In genomic region chr6:137370871-137371633, GRCh38 we compare ENCODE assay signal across 1 cellular context.
TF ChIP-seq lines count a peak whose summit lies in the region.

No MANE protein-coding gene starts in this region.

TF ChIP-seq in GM12878, 131 proteins besides CTCF, POLR2A, EP300 and RAD21 (continued from another document):
- TF ChIP-seq ELK1 (IDR thresholded peaks at IDR 0.05; ENCODE audit: low read depth, low read length) = no peak
- no peak for TF ChIP-seq SUPT20H (IDR thresholded peaks at IDR 0.05; ENCODE audit: borderline replicate concordance, control insufficient read depth, low read depth, low read length)
- no peak for TF ChIP-seq ZBTB40 (IDR thresholded peaks at IDR 0.05; ENCODE audit: borderline replicate concordance)
- no peak for TF ChIP-seq KDM1A (IDR thresholded peaks at IDR 0.05; ENCODE audit: borderline replicate concordance)
- no peak for TF ChIP-seq USF1 (IDR thresholded peaks at IDR 0.05; ENCODE audit: borderline replicate concordance, extremely low read length, insufficient read depth, low read depth, low read length)
- no peak for TF ChIP-seq ZZZ3 (IDR thresholded peaks at IDR 0.05; ENCODE audit: control insufficient read depth, insufficient read length, low read depth)
- no peak for TF ChIP-seq WRNIP1 (IDR thresholded peaks at IDR 0.05; ENCODE audit: borderline replicate concordance, low read depth, low read length)
- peak; percentile 55 for TF ChIP-seq IKZF1 (conservative IDR thresholded peaks at IDR 0.05)
- no peak for TF ChIP-seq HSF1 (IDR thresholded peaks at IDR 0.05; ENCODE audit: low read depth, low read length)
- peak; percentile 27 for TF ChIP-seq MEF2B (IDR thresholded peaks at IDR 0.05; ENCODE audit: partially characterized antibody, poor library complexity, severe bottlenecking)
- no peak for TF ChIP-seq BMI1 (IDR thresholded peaks at IDR 0.05; ENCODE audit: borderline replicate concordance)
- no peak for TF ChIP-seq RBBP5 (conservative IDR thresholded peaks at IDR 0.05)
- no peak for TF ChIP-seq SRF (IDR thresholded peaks at IDR 0.05; ENCODE audit: low read depth in 2 of 2, low read length in 2 of 2)
- TF ChIP-seq NFIC (IDR thresholded peaks at IDR 0.05; ENCODE audit: low read depth, low read length) = no peak
- no peak for TF ChIP-seq ZBTB11 (CRISPR knock-in tag; IDR thresholded peaks at IDR 0.05)
- no peak for TF ChIP-seq MAX (IDR thresholded peaks at IDR 0.05; ENCODE audit: low read depth, low read length)
- TF ChIP-seq TAF1 (IDR thresholded peaks at IDR 0.05; ENCODE audit: borderline replicate concordance, low read depth, low read length) = no peak
- TF ChIP-seq SPI1 (IDR thresholded peaks at IDR 0.05; ENCODE audit: borderline replicate concordance, insufficient read depth, low read depth, low read length) = peak; percentile 90
- TF ChIP-seq E4F1 (IDR thresholded peaks at IDR 0.05; ENCODE audit: borderline replicate concordance, partially characterized antibody) = no peak
- no peak for TF ChIP-seq HDAC2 (IDR thresholded peaks at IDR 0.05)
- no peak for TF ChIP-seq SMC3 (IDR thresholded peaks at IDR 0.05; ENCODE audit: borderline replicate concordance, low read length)
- no peak for TF ChIP-seq YBX1 (IDR thresholded peaks at IDR 0.05)
- TF ChIP-seq MTA2 (IDR thresholded peaks at IDR 0.05; ENCODE audit: low read depth) = peak; percentile 41; the same call in 1 of the 2 replicates
- peak; percentile 67 for TF ChIP-seq DPF2 (IDR thresholded peaks at IDR 0.05)
- TF ChIP-seq PAX8 (IDR thresholded peaks at IDR 0.05) = no peak
- TF ChIP-seq PRDM15 (CRISPR knock-in tag; IDR thresholded peaks at IDR 0.05) = peak; percentile 73
- TF ChIP-seq KLF5 (IDR thresholded peaks at IDR 0.05; ENCODE audit: partially characterized antibody) = no peak
- no peak for TF ChIP-seq SMAD5 (IDR thresholded peaks at IDR 0.05; ENCODE audit: low read depth)
- no peak for TF ChIP-seq JUND (IDR thresholded peaks at IDR 0.05; ENCODE audit: low read depth, low read length)
- no peak for TF ChIP-seq ZNF274 (IDR thresholded peaks at IDR 0.05; ENCODE audit: insufficient read depth, insufficient read length)
- TF ChIP-seq TBL1XR1 (IDR thresholded peaks at IDR 0.05; ENCODE audit: low read depth, low read length) = no peak
- TF ChIP-seq NR2F1 (conservative IDR thresholded peaks at IDR 0.05) = 0 out of 2 replicates have a peak, but pooled peaks have one; percentile 24
- peak; percentile 73 to 76 for TF ChIP-seq IKZF2 (IDR thresholded peaks at IDR 0.05)
- 0 out of 2 replicates have a peak, but pooled peaks have one; percentile 38 for TF ChIP-seq RELB (IDR thresholded peaks at IDR 0.05; ENCODE audit: low read depth)
- TF ChIP-seq CHD1 (IDR thresholded peaks at IDR 0.05; ENCODE audit: low read depth, low read length) = no peak
- TF ChIP-seq IRF4 (IDR thresholded peaks at IDR 0.05; ENCODE audit: low read depth, low read length) = 0 out of 2 replicates have a peak, but pooled peaks have one; percentile 53
- peak; percentile 35; the same call in 1 of the 2 replicates for TF ChIP-seq PAX5 (IDR thresholded peaks at IDR 0.05; ENCODE audit: borderline replicate concordance, low read depth, low read length)
- TF ChIP-seq POU2F2 (IDR thresholded peaks at IDR 0.05; ENCODE audit: borderline replicate concordance, low read depth, low read length) = no peak
- no peak for TF ChIP-seq STAT3 (IDR thresholded peaks at IDR 0.05; ENCODE audit: low read depth, low read length)
